ENCODE assay signal across 2 cellular contexts in genomic region chr3:58666683-58667082, GRCh38.
TF ChIP-seq lines count a peak whose summit lies in the region.

TSS of gene FAM3D (minus strand) at chr3:58666774. CDS start at chr3:58655563, 11,211 bp downstream.

TF ChIP-seq in HepG2, 621 proteins besides CTCF, POLR2A, EP300 and RAD21:
- no peak for TF ChIP-seq ZNF569 (CRISPR knock-in tag; IDR thresholded peaks at IDR 0.05; ENCODE audit: borderline replicate concordance)
- no peak for TF ChIP-seq ZNF251 (CRISPR knock-in tag; IDR thresholded peaks at IDR 0.05)
- TF ChIP-seq POLR2G (IDR thresholded peaks at IDR 0.05; ENCODE audit: low read depth, low read length) = no peak
- no peak for TF ChIP-seq ZNF556 (CRISPR knock-in tag; IDR thresholded peaks at IDR 0.05; ENCODE audit: borderline replicate concordance)
- TF ChIP-seq HMG20A (CRISPR knock-in tag; IDR thresholded peaks at IDR 0.05; ENCODE audit: borderline replicate concordance) = no peak
- TF ChIP-seq HMGA1 (CRISPR knock-in tag; conservative IDR thresholded peaks at IDR 0.05) = no peak
- TF ChIP-seq ZNF780A (CRISPR knock-in tag; IDR thresholded peaks at IDR 0.05) = no peak
- TF ChIP-seq SOX13 (IDR thresholded peaks at IDR 0.05) = no peak
- no peak for TF ChIP-seq SOX13 (CRISPR knock-in tag; conservative IDR thresholded peaks at IDR 0.05 in 1 of 2, IDR thresholded peaks at IDR 0.05 in 1 of 2)

TF ChIP-seq in H1, 55 proteins besides CTCF, POLR2A, EP300 and RAD21:
- TF ChIP-seq POLR2AphosphoS5 (IDR thresholded peaks at IDR 0.05; ENCODE audit: low read depth, low read length) = no peak
- no peak for TF ChIP-seq HDAC6 (IDR thresholded peaks at IDR 0.05; ENCODE audit: low read depth, low read length)
- TF ChIP-seq SP4 (IDR thresholded peaks at IDR 0.05; ENCODE audit: low read length) = no peak
- no peak for TF ChIP-seq RNF2 (IDR thresholded peaks at IDR 0.05; ENCODE audit: borderline replicate concordance, low read depth, low read length, missing control alignments, poor library complexity, severe bottlenecking)
- TF ChIP-seq CTBP2 (IDR thresholded peaks at IDR 0.05; ENCODE audit: borderline replicate concordance, insufficient read depth, insufficient read length, low read length) = no peak
- no peak for TF ChIP-seq SP2 (IDR thresholded peaks at IDR 0.05; ENCODE audit: low read length)
- no peak for TF ChIP-seq FOSL1 (IDR thresholded peaks at IDR 0.05; ENCODE audit: insufficient read depth, low read depth, low read length)
- no peak for TF ChIP-seq TCF12 (IDR thresholded peaks at IDR 0.05; ENCODE audit: low read depth, low read length)
